Comparison of ENCODE assay signal across 9 cellular contexts in genomic region chr7:1811850-1812692, GRCh38.
DNase-seq lines count a peak whose midpoint lies in the region; FAIRE-seq and TF ChIP-seq lines count a peak whose summit lies in the region.
"Had no signal": no experiment of that assay in that cellular context is flagged by ENCODE, and none has a peak within 500 bp of the region (broad histone marks: within the 10 kb centered on the region; RNA-seq: fewer than 3 reads in every experiment).

No MANE protein-coding gene starts in this region.

- no peaks in the 10 kb centered on the region for H3K9me3 Mint-ChIP-seq in type B pancreatic cell
- H3K9me3 Mint-ChIP-seq: T-cell had no signal

- no peak overlapping the region for H3K27ac Mint-ChIP-seq in type B pancreatic cell
- H3K27ac Mint-ChIP-seq: T-cell had no signal

- DNase-seq in activated CD8-positive, alpha-beta memory T cell treated with anti-CD3 and anti-CD28 coated beads for 24 hours = peak; percentile 56
- DNase-seq in activated CD8-positive, alpha-beta memory T cell treated with anti-CD3 and anti-CD28 coated beads, Interleukin-2, amount 50 U/mL, for 4 hours = no peak
- DNase-seq in NCI-H82 (lab: John Stamatoyannopoulos, UW) (peak; percentile 99), fibroblast of the aortic adventitia (ENCODE audit: low read depth) (no peak), type B pancreatic cell (ENCODE audit: extremely low spot score, unreplicated experiment) (peak; percentile 52), NCI-H526 treated with DMSO at 0.1 percent for 48 hours (lab: John Stamatoyannopoulos, UW) (no peak), RCC 7860 (ENCODE audit: low spot score) (no peak)
- DNase-seq in activated CD4-positive, CD25-positive, alpha-beta regulatory T cell treated with anti-CD3 and anti-CD28 coated beads, Interleukin-2, amount 50 U/mL, for 72 hours = no peak

- H3K27me3 Mint-ChIP-seq in type B pancreatic cell = peaks cover 3% of the 10 kb centered on the region
- H3K27me3 Mint-ChIP-seq: T-cell had no signal

- H3K4me3 Mint-ChIP-seq in type B pancreatic cell = no peak overlapping the region
- H3K4me3 Mint-ChIP-seq: T-cell had no signal

- H3K4me3 ChIP-seq in fibroblast of the aortic adventitia (ENCODE audit: low read depth, low read length) = no peak overlapping the region

- FAIRE-seq in RCC 7860 (lab: Jason Lieb, UNC) = no peak

- TF ChIP-seq CTCF in fibroblast of the aortic adventitia (IDR thresholded peaks at IDR 0.05; ENCODE audit: insufficient read depth, low read length) = peak; percentile 20
- peak; percentile 50 for TF ChIP-seq CTCF in type B pancreatic cell (conservative IDR thresholded peaks at IDR 0.05)

- peaks cover 12% of the 10 kb centered on the region for H3K4me1 Mint-ChIP-seq in type B pancreatic cell (ENCODE audit: unreplicated experiment)

- no peaks in the 10 kb centered on the region for H3K36me3 Mint-ChIP-seq in type B pancreatic cell

Comparison
In these comparisons a context has a peak if more than half of its experiments do, and no peak if none do; other contexts are left out.
1. DNase-seq: peak in activated CD8-positive, alpha-beta memory T cell treated with anti-CD3 and anti-CD28 coated beads for 24 hours (single experiment), NCI-H82 (single experiment) and type B pancreatic cell (single experiment); none in activated CD8-positive, alpha-beta memory T cell treated with anti-CD3 and anti-CD28 coated beads, Interleukin-2, amount 50 U/mL, for 4 hours (single experiment), fibroblast of the aortic adventitia (single experiment), NCI-H526 treated with DMSO at 0.1 percent for 48 hours (single experiment), RCC 7860 (single experiment) and activated CD4-positive, CD25-positive, alpha-beta regulatory T cell treated with anti-CD3 and anti-CD28 coated beads, Interleukin-2, amount 50 U/mL, for 72 hours (single experiment).